16 cellular contexts compared by ENCODE assay signal in the genomic region with DNA sequence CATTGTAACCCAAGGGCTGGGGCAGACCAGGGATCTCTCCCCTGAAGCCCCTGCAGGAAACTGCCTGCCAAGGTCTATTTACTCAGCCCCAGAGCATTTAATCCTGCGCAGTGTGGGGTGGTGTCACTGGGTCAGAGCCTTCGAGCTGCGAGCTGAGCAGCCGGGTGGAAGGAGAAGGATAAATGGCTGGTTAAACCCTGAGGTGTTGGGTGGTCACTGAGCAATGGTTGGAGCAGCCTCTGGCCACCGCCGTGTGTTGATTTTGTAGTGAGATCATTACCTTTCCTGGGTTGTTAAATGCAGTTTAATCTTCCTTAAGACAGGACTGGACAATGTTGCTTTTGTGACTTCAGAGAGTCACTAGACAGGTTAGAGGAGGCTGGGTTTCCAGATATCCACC.
A peak's percentile ranks its signal among the peaks of the same experiment; 100 is the strongest.
DNase-seq lines count a peak whose midpoint lies in the region; ATAC-seq lines count a peak whose summit lies in the region.
"Had no signal": no experiment of that assay in that cellular context is flagged by ENCODE, and none has a peak within 500 bp of the region (broad histone marks: within the 10 kb centered on the region; RNA-seq: fewer than 3 reads in every experiment).

No MANE protein-coding gene starts in this region.

- DNase-seq in ELF-1 (ENCODE audit: low read depth, low spot score) (peak; percentile 47), NCI-H2227 (lab: John Stamatoyannopoulos, UW; ENCODE audit: unreplicated experiment) (peak; percentile 21), left colon (no peak), renal cortical epithelial cell (ENCODE audit: low read depth) (peak; percentile 27), NCI-H2029 (lab: John Stamatoyannopoulos, UW) (no peak), NCI-H1048 (lab: John Stamatoyannopoulos, UW) (no peak)
- no peak for DNase-seq in activated CD4-positive, alpha-beta T cell treated with anti-CD3 and anti-CD28 coated beads, Interleukin-2, amount 50 U/mL, for 48 hours
- DNase-seq in activated CD4-positive, alpha-beta T cell treated with anti-CD3 and anti-CD28 coated beads, Interleukin-2, amount 50 U/mL, for 1 hour, result no peak
- DNase-seq: activated CD4-positive, alpha-beta T cell treated with anti-CD3 and anti-CD28 coated beads for 48 hours; activated T-cell treated with anti-CD3 and anti-CD28 coated beads, Interleukin-2, amount 50 U/mL, for 1 hour; Caco-2; head of caudate nucleus; stimulated activated CD4-positive, alpha-beta T cell treated with anti-CD3 and anti-CD28 coated beads, Interleukin-12 subunit alpha, Interleukin-12 subunit beta, amount 100 ng/mL, for 4 hours; stimulated activated naive CD8-positive, alpha-beta T cell treated with anti-CD3 and anti-CD28 coated beads, Interleukin-15, Interleukin-2, amounts not matched to agents 100 U/mL and 50 U/mL, for 24 hours had no signal

- peak; percentile 18 for ATAC-seq in left colon
- ATAC-seq: activated naive CD4-positive, alpha-beta T cell treated with anti-CD3 and anti-CD28 coated beads, Interleukin-2, amount 50 U/mL, for 72 hours; K562; stimulated activated naive CD8-positive, alpha-beta T cell treated with anti-CD3 and anti-CD28 coated beads, Interleukin-15, Interleukin-2, amounts not matched to agents 100 U/mL and 50 U/mL, for 24 hours had no signal

- intact Hi-C loops in left colon (cut with DNase I, micrococcal nuclease), result no loop called here

Comparison
In these comparisons a context has a peak if more than half of its experiments do, and no peak if none do; other contexts are left out.
1. DNase-seq: peak in ELF-1 (single experiment), NCI-H2227 (single experiment) and renal cortical epithelial cell (single experiment); none in left colon (0 of 2), activated CD4-positive, alpha-beta T cell treated with anti-CD3 and anti-CD28 coated beads, Interleukin-2, amount 50 U/mL, for 48 hours (0 of 2), NCI-H2029 (single experiment), activated CD4-positive, alpha-beta T cell treated with anti-CD3 and anti-CD28 coated beads, Interleukin-2, amount 50 U/mL, for 1 hour (single experiment) and NCI-H1048 (single experiment).